In the genomic region with DNA sequence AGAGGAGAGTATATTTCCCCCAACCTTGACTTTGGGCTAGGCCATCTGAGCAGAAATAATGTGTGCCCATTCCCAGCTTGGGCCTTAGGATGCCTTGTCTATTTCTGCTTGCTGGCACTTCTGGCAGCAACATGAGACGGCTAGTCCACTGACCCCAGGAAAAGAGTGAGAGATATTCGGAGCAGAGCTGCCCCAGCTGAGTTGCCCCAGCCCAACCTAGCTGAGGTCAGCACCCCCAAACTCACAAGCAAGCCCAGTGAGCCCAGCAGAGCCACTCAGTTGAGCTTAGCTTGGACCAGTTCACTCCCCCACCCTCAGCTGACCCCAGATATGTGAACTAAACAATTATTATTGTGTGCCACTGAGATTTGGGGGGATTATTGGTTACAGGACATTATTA, we compare ENCODE assay signal across 15 cellular contexts. TPM values are rescaled to one million over a fixed set of nuclear protein-coding genes. Genes with fewer than 3 reads are reported as not detected.
DNase-seq lines count a peak whose midpoint lies in the region; ATAC-seq and TF ChIP-seq lines count a peak whose summit lies in the region.
"Had no signal": no experiment of that assay in that cellular context is flagged by ENCODE, and none has a peak within 500 bp of the region (broad histone marks: within the 10 kb centered on the region; RNA-seq: fewer than 3 reads in every experiment).

No MANE protein-coding gene starts in this region.

- TF ChIP-seq CTCF in WERI-Rb-1 (IDR thresholded peaks at IDR 0.05; ENCODE audit: low read depth, low read length): no peak
- no peak for TF ChIP-seq CTCF in spleen (IDR thresholded peaks at IDR 0.05 in 8 of 11, conservative IDR thresholded peaks at IDR 0.05 in 3 of 11)

- no peak overlapping the region for H3K4me3 ChIP-seq in BLaER1 treated with 17β-estradiol and CSF1 and Interleukin-3, amounts not matched to agents 10 nM and 100 nM
- H3K4me3 ChIP-seq in WERI-Rb-1 (ENCODE audit: low read depth, low read length) (no peak overlapping the region), spleen (no peak overlapping the region)

- no peak for ATAC-seq in left lobe of liver

- no peaks in the 10 kb centered on the region for H3K9me3 ChIP-seq in BLaER1 treated with 17β-estradiol and CSF1 and Interleukin-3, amounts not matched to agents 10 nM and 100 nM (replicated peaks in 1 of 11)
- H3K9me3 ChIP-seq in WERI-Rb-1 (ENCODE audit: severe bottlenecking) (no peaks in the 10 kb centered on the region), spleen (no peaks in the 10 kb centered on the region)

- no peaks in the 10 kb centered on the region; a peak in 1 of 22 replicates for H4K20me1 ChIP-seq in BLaER1 treated with 17β-estradiol and CSF1 and Interleukin-3, amounts not matched to agents 10 nM and 100 nM

- no peak overlapping the region for H3K27ac ChIP-seq in BLaER1 treated with 17β-estradiol and CSF1 and Interleukin-3, amounts not matched to agents 10 nM and 100 nM
- H3K27ac ChIP-seq in WERI-Rb-1 (peak overlapping the region; percentile 53), spleen (no peak overlapping the region)

- no peaks in the 10 kb centered on the region for H3K36me3 ChIP-seq in BLaER1 treated with 17β-estradiol and CSF1 and Interleukin-3, amounts not matched to agents 10 nM and 100 nM
- no peaks in the 10 kb centered on the region for H3K36me3 ChIP-seq in WERI-Rb-1
- H3K36me3 ChIP-seq in spleen: no peaks in the 10 kb centered on the region

- H3K4me1 ChIP-seq in BLaER1 treated with 17β-estradiol and CSF1 and Interleukin-3, amounts not matched to agents 10 nM and 100 nM: peaks cover 0 to 31% (median 24%) of the 10 kb centered on the region in 10 experiments; a peak in 14 of 20 replicates
- peaks cover 0 to 7% (median 0%) of the 10 kb centered on the region in 6 donors for H3K4me1 ChIP-seq in spleen

- H3K27me3 ChIP-seq in BLaER1 treated with 17β-estradiol and CSF1 and Interleukin-3, amounts not matched to agents 10 nM and 100 nM: no peaks in the 10 kb centered on the region
- H3K27me3 ChIP-seq in WERI-Rb-1 (ENCODE audit: insufficient read depth, low read depth, severe bottlenecking): no peaks in the 10 kb centered on the region
- no peaks in the 10 kb centered on the region for H3K27me3 ChIP-seq in spleen (replicated peaks in 1 of 7)

- H3K9ac ChIP-seq in BLaER1 treated with 17β-estradiol and CSF1 and Interleukin-3, amounts not matched to agents 10 nM and 100 nM: no peak overlapping the region

- H3K4me2 ChIP-seq in BLaER1 treated with 17β-estradiol and CSF1 and Interleukin-3, amounts not matched to agents 10 nM and 100 nM: peak overlapping the region in 8 of 11 experiments; percentile 24 to 70 (median 42); a peak in 12 of 22 replicates

- TF ChIP-seq POLR2A in spleen (IDR thresholded peaks at IDR 0.05): no peak

- 84 to 95% (median 88%) methylated on average over 2 of the region's 2 CpGs for WGBS in spleen, 5 donors

- DNase-seq in WERI-Rb-1: no peak
- DNase-seq in left lobe of liver (ENCODE audit: low spot score): peak; percentile 21
- peak; percentile 19 for DNase-seq in spleen
- DNase-seq in CD1c-positive myeloid dendritic cell (ENCODE audit: extremely low spot score): no peak
- no peak for DNase-seq in NAMALWA (ENCODE audit: low spot score)
- no peak for DNase-seq in effector CD8-positive, alpha-beta T cell (lab: John Stamatoyannopoulos, UW)
- DNase-seq in SW480 (ENCODE audit: low spot score): no peak
- DNase-seq: CD4-positive, alpha-beta T cell; H7; NCI-H1092; NCI-H146; NCI-H2081; NCI-H510A had no signal

- intact Hi-C loops in spleen (cut with DNase I; ENCODE audit: low total_unique reads): no loop called here

RNA-seq across cellular contexts. Expression of a gene that starts 20.2 kb away (rescaled TPM):
- total RNA-seq in left lobe of liver (0.88 TPM), spleen (10 to 100 TPM in 1 of 7 donors, 1 to 10 TPM in 6; 4.7 to 17.2 (median 7.2) TPM)
- 1 to 10 TPM in 1 of 3 donors, under 1 TPM in 2; 0.27 to 1.1 (median 0.37) TPM for polyA plus RNA-seq in spleen
- total RNA-seq: HT-29 had no signal

Comparison
In these comparisons a context has a peak if more than half of its experiments do, and no peak if none do; other contexts are left out.
1. DNase-seq: peak in left lobe of liver (single experiment) and spleen (single experiment); none in WERI-Rb-1 (single experiment), CD1c-positive myeloid dendritic cell (single experiment), NAMALWA (single experiment), effector CD8-positive, alpha-beta T cell (single experiment) and SW480 (single experiment).